Comparison of ENCODE assay signal across 15 cellular contexts in genomic region chr17:59167571-59168001, GRCh38. TPM values are rescaled to one million over a fixed set of nuclear protein-coding genes. Genes with fewer than 3 reads are reported as not detected.
DNase-seq lines count a peak whose midpoint lies in the region; ATAC-seq and TF ChIP-seq lines count a peak whose summit lies in the region.
"Had no signal": no experiment of that assay in that cellular context is flagged by ENCODE, and none has a peak within 500 bp of the region (broad histone marks: within the 10 kb centered on the region; RNA-seq: fewer than 3 reads in every experiment).

No MANE protein-coding gene starts in this region.

- H3K36me3 ChIP-seq in RWPE2 (ENCODE audit: low read depth), result peaks cover 79% of the 10 kb centered on the region
- H3K36me3 ChIP-seq in mesodermal cell (ENCODE audit: control insufficient read depth, insufficient read depth, low read length), result peaks cover 53% of the 10 kb centered on the region

- peaks cover 10% of the 10 kb centered on the region; the same call in 1 of the 2 replicates for H3K36me3 Mint-ChIP-seq in HFFc6 (ENCODE audit: low read depth)
- H3K36me3 Mint-ChIP-seq: CD8-positive, alpha-beta memory T cell had no signal

- peaks cover 16% of the 10 kb centered on the region for H3K4me1 Mint-ChIP-seq in HFFc6 (ENCODE audit: low read depth)

- H3K4me3 ChIP-seq in RWPE2 (ENCODE audit: severe bottlenecking), result no peak overlapping the region
- no peak overlapping the region for H3K4me3 ChIP-seq in mesodermal cell (ENCODE audit: extremely low read depth, insufficient read depth, low read length, poor library complexity, severe bottlenecking)

- peak overlapping the region; percentile 48 for H3K27ac ChIP-seq in RWPE2 (ENCODE audit: poor library complexity, severe bottlenecking)
- H3K27ac ChIP-seq in mesodermal cell (ENCODE audit: low read depth, low read length, severe bottlenecking), result peak overlapping the region; percentile 3

- H3K9me3 Mint-ChIP-seq in HFFc6, result no peaks in the 10 kb centered on the region
- H3K9me3 Mint-ChIP-seq: CD8-positive, alpha-beta memory T cell; type B pancreatic cell had no signal

- WGBS in mesodermal cell (ENCODE audit: insufficient coverage in 2 of 2), 2 experiments, result 84 to 90% methylated on average over 2 of the region's 2 CpGs

- TF ChIP-seq CTCF in HFFc6 (IDR thresholded peaks at IDR 0.05) (no peak), RWPE2 (IDR thresholded peaks at IDR 0.05; ENCODE audit: poor library complexity, severe bottlenecking) (no peak)

- no peaks in the 10 kb centered on the region for H3K27me3 ChIP-seq in RWPE2 (ENCODE audit: insufficient read depth, poor library complexity, severe bottlenecking)

- peak overlapping the region; percentile 66 for H3K27ac Mint-ChIP-seq in HFFc6
- H3K27ac Mint-ChIP-seq: CD8-positive, alpha-beta memory T cell; type B pancreatic cell had no signal

- H3K4me3 Mint-ChIP-seq in HFFc6, result 0 out of 2 replicates have a peak overlapping the region, but pooled peaks have one; percentile 6
- H3K4me3 Mint-ChIP-seq: CD8-positive, alpha-beta memory T cell; type B pancreatic cell had no signal

- H3K9me3 ChIP-seq in RWPE2 (ENCODE audit: severe bottlenecking) (no peaks in the 10 kb centered on the region), mesodermal cell (ENCODE audit: control insufficient read depth, low read length) (no peaks in the 10 kb centered on the region)

- ATAC-seq in RWPE2 (ENCODE audit: low read depth) (peak; percentile 35; the same call in 1 of the 3 replicates), GM21528 (IDR thresholded peaks at IDR 0.05; ENCODE audit: low FRiP score, unreplicated experiment) (no peak)

- DNase-seq in HFFc6 (no peak), RWPE2 (ENCODE audit: low spot score) (no peak), dermis blood vessel endothelial cell (peak; percentile 48), NOMO-1 (lab: John Stamatoyannopoulos, UW; ENCODE audit: unreplicated experiment in 2 of 2) (no peak), DMS153 treated with DMSO at 0.1 percent for 48 hours (lab: John Stamatoyannopoulos, UW; ENCODE audit: unreplicated experiment) (no peak)
- DNase-seq: activated CD4-positive, alpha-beta T cell treated with anti-CD3 and anti-CD28 coated beads for 1 hour; CD8-positive, alpha-beta memory T cell; cortex of kidney; GDM1; NCI-H2081; occipital lobe; stimulated activated CD4-positive, alpha-beta T cell treated with anti-CD3 and anti-CD28 coated beads, Interleukin-4, amount 100 ng/mL, for 24 hours had no signal

- no peaks in the 10 kb centered on the region for H3K27me3 Mint-ChIP-seq in HFFc6 (ENCODE audit: insufficient read depth)
- H3K27me3 Mint-ChIP-seq: type B pancreatic cell had no signal

- H3K4me1 ChIP-seq in RWPE2 (ENCODE audit: insufficient read depth, poor library complexity, severe bottlenecking) (peaks cover 15% of the 10 kb centered on the region), mesodermal cell (ENCODE audit: control insufficient read depth, insufficient read depth, low read length, poor library complexity, severe bottlenecking) (peaks cover 9% of the 10 kb centered on the region)

RNA-seq across cellular contexts. Expression of gene PRR11, which starts 12.0 kb away (rescaled TPM):
- 10 to 100 TPM; 30.8 to 78.9 (median 72.7) TPM for total RNA-seq in HFFc6 (2021; fragmentation: NEBNext Ultra II Directional; extraction: Animal tissue kit (Norgen Biotek cat#: 25700))
- total RNA-seq in dermis blood vessel endothelial cell, result 3.2 and 31.7 TPM in 2 replicates
- polyA plus RNA-seq in mesodermal cell (2013, experiment 1 of 2), result 63.6 TPM
- 74.9 TPM for polyA plus RNA-seq in mesodermal cell (2013, experiment 2 of 2)

RNA-seq across cellular contexts. Expression of gene SKA2, which starts 12.6 kb away (rescaled TPM):
- total RNA-seq in HFFc6 (2021; fragmentation: NEBNext Ultra II Directional; extraction: Animal tissue kit (Norgen Biotek cat#: 25700)), result 100 to 1,000 TPM in 1 of 6 experiments, 10 to 100 TPM in 5; 65.4 to 102 (median 96.6) TPM
- 51.9 and 89.9 TPM in 2 replicates for total RNA-seq in dermis blood vessel endothelial cell
- polyA plus RNA-seq in mesodermal cell (2013, experiment 1 of 2), result 82.7 TPM
- 106 TPM for polyA plus RNA-seq in mesodermal cell (2013, experiment 2 of 2)

RNA-seq across cellular contexts. Expression of gene SMG8, which starts 42.2 kb away (rescaled TPM):
- 10 to 100 TPM; 15.6 to 22.2 (median 18.5) TPM for total RNA-seq in HFFc6 (2021; fragmentation: NEBNext Ultra II Directional; extraction: Animal tissue kit (Norgen Biotek cat#: 25700))
- 23.5 and 28.1 TPM in 2 replicates for total RNA-seq in dermis blood vessel endothelial cell
- 18.9 TPM for polyA plus RNA-seq in mesodermal cell (2013, experiment 1 of 2)
- polyA plus RNA-seq in mesodermal cell (2013, experiment 2 of 2), result 17.1 TPM

RNA-seq across cellular contexts. Expression of gene GDPD1, which starts 52.7 kb away (rescaled TPM):
- 1 to 10 TPM in 3 of 6 experiments, under 1 TPM in 3; 0.43 to 1.4 (median 1.1) TPM for total RNA-seq in HFFc6 (2021; fragmentation: NEBNext Ultra II Directional; extraction: Animal tissue kit (Norgen Biotek cat#: 25700))
- total RNA-seq in dermis blood vessel endothelial cell, result 1.6 and 3.1 TPM in 2 replicates
- 5.9 TPM for polyA plus RNA-seq in mesodermal cell (2013, experiment 1 of 2)
- polyA plus RNA-seq in mesodermal cell (2013, experiment 2 of 2), result 5.9 TPM
